Comparison of ENCODE assay signal across 1 cellular context in the genomic region with DNA sequence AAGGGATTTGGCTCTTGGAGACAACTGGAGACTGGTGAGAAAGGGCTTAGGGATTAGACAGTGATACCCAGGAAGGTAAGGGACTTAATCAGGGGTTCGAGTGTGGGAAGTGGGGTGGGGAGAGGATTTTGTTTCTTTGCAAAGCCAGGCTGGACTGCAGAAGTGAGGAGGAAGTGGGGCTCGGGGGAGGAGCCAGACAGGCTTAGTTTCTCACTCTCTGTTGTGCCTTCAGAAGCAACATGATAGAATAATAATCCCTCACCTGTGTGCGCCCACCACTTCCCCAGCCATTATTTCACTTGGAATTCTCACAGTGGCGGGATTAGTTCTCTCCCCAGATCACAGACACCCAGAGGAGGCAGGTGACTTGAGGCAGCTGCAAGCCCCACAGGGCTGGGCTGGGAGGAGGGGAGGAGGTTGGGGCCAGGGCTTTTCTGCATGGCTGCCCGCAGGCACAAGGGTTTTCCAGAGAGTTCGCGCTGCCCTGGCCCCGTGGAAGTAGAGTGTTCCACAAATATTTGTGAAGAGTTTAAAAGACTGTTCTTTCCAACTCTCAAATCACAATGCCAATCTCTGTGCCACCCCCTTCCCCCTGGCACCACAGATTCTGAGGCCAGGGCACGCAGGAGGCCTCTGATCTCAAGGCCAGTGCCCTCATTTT.
TF ChIP-seq lines count a peak whose summit lies in the region.

No MANE protein-coding gene starts in this region.

TF ChIP-seq in HepG2, 621 proteins besides CTCF, POLR2A, EP300 and RAD21:
- TF ChIP-seq SCMH1 (CRISPR knock-in tag; IDR thresholded peaks at IDR 0.05; ENCODE audit: borderline replicate concordance): no peak
- TF ChIP-seq HNRNPL (IDR thresholded peaks at IDR 0.05; ENCODE audit: low read depth, low read length): 0 out of 2 replicates have a peak, but pooled peaks have one; percentile 63
- TF ChIP-seq JDP2 (CRISPR knock-in tag; IDR thresholded peaks at IDR 0.05; ENCODE audit: borderline replicate concordance): no peak
- TF ChIP-seq EED (CRISPR knock-in tag; IDR thresholded peaks at IDR 0.05): no peak
- TF ChIP-seq, protein P1, sequence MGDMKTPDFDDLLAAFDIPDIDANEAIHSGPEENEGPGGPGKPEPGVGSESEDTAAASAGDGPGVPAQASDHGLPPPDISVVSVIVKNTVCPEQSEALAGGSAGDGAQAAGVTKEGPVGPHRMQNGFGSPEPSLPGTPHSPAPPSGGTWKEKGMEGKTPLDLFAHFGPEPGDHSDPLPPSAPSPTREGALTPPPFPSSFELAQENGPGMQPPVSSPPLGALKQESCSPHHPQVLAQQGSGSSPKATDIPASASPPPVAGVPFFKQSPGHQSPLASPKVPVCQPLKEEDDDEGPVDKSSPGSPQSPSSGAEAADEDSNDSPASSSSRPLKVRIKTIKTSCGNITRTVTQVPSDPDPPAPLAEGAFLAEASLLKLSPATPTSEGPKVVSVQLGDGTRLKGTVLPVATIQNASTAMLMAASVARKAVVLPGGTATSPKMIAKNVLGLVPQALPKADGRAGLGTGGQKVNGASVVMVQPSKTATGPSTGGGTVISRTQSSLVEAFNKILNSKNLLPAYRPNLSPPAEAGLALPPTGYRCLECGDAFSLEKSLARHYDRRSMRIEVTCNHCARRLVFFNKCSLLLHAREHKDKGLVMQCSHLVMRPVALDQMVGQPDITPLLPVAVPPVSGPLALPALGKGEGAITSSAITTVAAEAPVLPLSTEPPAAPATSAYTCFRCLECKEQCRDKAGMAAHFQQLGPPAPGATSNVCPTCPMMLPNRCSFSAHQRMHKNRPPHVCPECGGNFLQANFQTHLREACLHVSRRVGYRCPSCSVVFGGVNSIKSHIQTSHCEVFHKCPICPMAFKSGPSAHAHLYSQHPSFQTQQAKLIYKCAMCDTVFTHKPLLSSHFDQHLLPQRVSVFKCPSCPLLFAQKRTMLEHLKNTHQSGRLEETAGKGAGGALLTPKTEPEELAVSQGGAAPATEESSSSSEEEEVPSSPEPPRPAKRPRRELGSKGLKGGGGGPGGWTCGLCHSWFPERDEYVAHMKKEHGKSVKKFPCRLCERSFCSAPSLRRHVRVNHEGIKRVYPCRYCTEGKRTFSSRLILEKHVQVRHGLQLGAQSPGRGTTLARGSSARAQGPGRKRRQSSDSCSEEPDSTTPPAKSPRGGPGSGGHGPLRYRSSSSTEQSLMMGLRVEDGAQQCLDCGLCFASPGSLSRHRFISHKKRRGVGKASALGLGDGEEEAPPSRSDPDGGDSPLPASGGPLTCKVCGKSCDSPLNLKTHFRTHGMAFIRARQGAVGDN (CRISPR knock-in tag; IDR thresholded peaks at IDR 0.05): peak; percentile 21; the same call in 1 of the 2 replicates
TF ChIP-seq in HepG2: peak in this region for 2.
